8 cellular contexts compared by ENCODE assay signal in genomic region chr14:36524874-36525745, GRCh38. TPM values are rescaled to one million over a fixed set of nuclear protein-coding genes. Genes with fewer than 3 reads are reported as not detected.
DNase-seq lines count a peak whose midpoint lies in the region; ATAC-seq, FAIRE-seq and TF ChIP-seq lines count a peak whose summit lies in the region.

No MANE protein-coding gene starts in this region.

- in situ Hi-C loops in GM12878 (cut with MboI) = no loop called here

- CTCF ChIA-PET in GM12878 (lab: Yijun Ruan, JAX) = interaction anchor here (0.6 to 4.1 kb wide), 8 partner anchors 19 to 455 kb away, joined by 3 to 24 read pairs (median 4); no protein-coding TSS in a partner anchor

- 36% methylated on average over 42 of the region's 54 CpGs for WGBS in GM12878 (ENCODE audit: insufficient coverage, insufficient replicate concordance, low lambda C conversion rate, missing lambda C conversion rate)

- no peaks in the 10 kb centered on the region for H3K36me3 ChIP-seq in GM12878 (ENCODE audit: control insufficient read depth in 2 of 2, insufficient read depth in 2 of 2, low read length in 1 of 2)

- no peak overlapping the region for H2AFZ ChIP-seq in GM12878 (ENCODE audit: control insufficient read depth, low read depth, low read length)

- TF ChIP-seq RAD21 in GM12878 (IDR thresholded peaks at IDR 0.05; ENCODE audit: insufficient read depth, low read depth, low read length) = 0 out of 2 replicates have a peak, but pooled peaks have one; percentile 9

- H3K9ac ChIP-seq in GM12878 (ENCODE audit: control insufficient read depth, insufficient read depth, low read length) = no peak overlapping the region

- RAD21 ChIA-PET in GM12878 (lab: Charles Lee; ENCODE audit: unreplicated experiment) = no interaction called here

- no peak overlapping the region for H3K4me3 ChIP-seq in GM12878

- no TSS peak for BruUV-seq in GM12878 (replicated peaks; lab: Mats Ljungman, UMichigan)

- POLR2A ChIA-PET in GM12878 (lab: Charles Lee) = no interaction called here

- no peak for FAIRE-seq in GM12878 (lab: Jason Lieb, UNC)

- DNase-seq in CD1c-positive myeloid dendritic cell (ENCODE audit: extremely low spot score) (peak; percentile 2), GM12878 (ENCODE audit: low read depth, low spot score) (no peak), medulla oblongata (ENCODE audit: extremely low spot score) (peak; percentile 14), NCI-H1092 (lab: John Stamatoyannopoulos, UW) (no peak)

- TF ChIP-seq EP300 in GM12878 (IDR thresholded peaks at IDR 0.05; ENCODE audit: borderline replicate concordance in 1 of 2, control insufficient read depth in 1 of 2, low read depth in 2 of 2, low read length in 2 of 2) = no peak

- H3K27me3 ChIP-seq in GM12878 (replicated peaks in 1 of 2; ENCODE audit: control insufficient read depth in 2 of 2, insufficient read depth in 2 of 2, low read length in 1 of 2) = peaks cover 6 to 17% of the 10 kb centered on the region in 2 experiments

- no peaks in the 10 kb centered on the region for H4K20me1 ChIP-seq in GM12878 (ENCODE audit: control insufficient read depth, insufficient read depth)

- no peaks in the 10 kb centered on the region for H3K79me2 ChIP-seq in GM12878 (ENCODE audit: control insufficient read depth, insufficient read depth, low read length)

- no peak overlapping the region for H3K4me2 ChIP-seq in GM12878 (ENCODE audit: control insufficient read depth, insufficient read depth)

- ATAC-seq in HG02885 (IDR thresholded peaks at IDR 0.05; ENCODE audit: poor library complexity, unreplicated experiment) (peak; percentile 46), GM12878 (peak; percentile 56), GM18867 (IDR thresholded peaks at IDR 0.05; ENCODE audit: unreplicated experiment) (no peak), GM18873 (IDR thresholded peaks at IDR 0.05; ENCODE audit: low FRiP score, unreplicated experiment) (no peak), HG03521 (IDR thresholded peaks at IDR 0.05; ENCODE audit: unreplicated experiment) (no peak)

- intact Hi-C loops in GM12878 (cut with micrococcal nuclease; ENCODE audit: unreplicated experiment) = no loop called here

- no peaks in the 10 kb centered on the region; the same call in 2 of the 3 replicates for H3K9me3 ChIP-seq in GM12878 (replicated peaks; ENCODE audit: control insufficient read depth, insufficient read depth, low read length)

- SMC1A ChIA-PET in GM12878 (lab: Charles Lee; ENCODE audit: uncharacterized antibody, unreplicated experiment) = interaction anchor here (0.6 to 0.9 kb wide), 2 partner anchors 141 to 454 kb away, joined by 3 to 4 read pairs; no protein-coding TSS in a partner anchor

- TF ChIP-seq POLR2A in GM12878 (IDR thresholded peaks at IDR 0.05; ENCODE audit: low read depth, low read length) = no peak

- H3K27ac ChIP-seq in GM12878 (ENCODE audit: control insufficient read depth, insufficient read depth) = no peak overlapping the region

- peak; percentile 10 to 35 (median 30); a peak in 3 of 6 replicates for TF ChIP-seq CTCF in GM12878 (IDR thresholded peaks at IDR 0.05 in 2 of 3, conservative IDR thresholded peaks at IDR 0.05 in 1 of 3; ENCODE audit: control insufficient read depth in 2 of 3, extremely low read depth in 1 of 3, insufficient read depth in 1 of 3, low read depth in 3 of 3, low read length in 3 of 3)

- no peaks in the 10 kb centered on the region for H3K4me1 ChIP-seq in GM12878 (ENCODE audit: control insufficient read depth, insufficient read depth, low read length)

TF ChIP-seq in GM12878, 131 proteins besides CTCF, POLR2A, EP300 and RAD21 (continues in another document):
- TF ChIP-seq ESRRA (IDR thresholded peaks at IDR 0.05; ENCODE audit: low read length) (no peak), BCLAF1 (IDR thresholded peaks at IDR 0.05) (no peak), POLR2AphosphoS5 (IDR thresholded peaks at IDR 0.05; ENCODE audit: low read length) (no peak), SPI1 (IDR thresholded peaks at IDR 0.05; ENCODE audit: borderline replicate concordance, insufficient read depth, low read depth, low read length) (no peak), ZBTB4 (CRISPR knock-in tag; IDR thresholded peaks at IDR 0.05) (no peak), BRCA1 (IDR thresholded peaks at IDR 0.05; ENCODE audit: low read depth, low read length) (no peak), BACH1 (IDR thresholded peaks at IDR 0.05; ENCODE audit: borderline replicate concordance) (no peak)

RNA-seq across cellular contexts. Expression of gene NKX2-1, which starts 5.1 kb away (rescaled TPM):
- not detected in 2 replicates for total RNA-seq in GM12878 (2013; cell fraction: nucleolus; rRNA removed)
- total RNA-seq in GM12878 (2014; rRNA removed) = not detected in 2 replicates
- not detected in 2 replicates for total RNA-seq in GM12878 (2014; rRNA removed; fragmentation: Illumina TruSeq; extraction: Trizol)
- total RNA-seq in GM12878 (2021) = not detected in 2 replicates
- polyA plus RNA-seq in GM12878 (2011; ENCODE audit: low read depth) = not detected
- polyA plus RNA-seq in GM12878 (2011; rRNA removed) = not detected in 2 replicates
- polyA plus RNA-seq in GM12878 (2011; cell fraction: cytosol; rRNA removed) = not detected in 2 replicates
- not detected in 2 replicates for polyA plus RNA-seq in GM12878 (2011; cell fraction: nucleus; rRNA removed)
- not detected in 2 replicates for polyA plus RNA-seq in GM12878 (2012)
- polyA plus RNA-seq in GM12878 (2014; fragmentation: Illumina TruSeq; extraction: Trizol) = 0.03 TPM in 1 of 2 replicates, not detected in the other
- polyA plus RNA-seq in GM12878 (2014; fragmentation: Nextera tagmentation; extraction: Ambion mirVana) = not detected
- not detected in 2 replicates for polyA plus RNA-seq in GM12878 (2014; rRNA removed)
- polyA plus RNA-seq in GM12878 (2016; fragmentation: Nextera tagmentation; extraction: Ambion mirVana) = not detected
- not detected in 2 replicates for polyA minus RNA-seq in GM12878 (2011; rRNA and poly(A)+ RNA removed)
- polyA minus RNA-seq in GM12878 (2011; cell fraction: cytosol; rRNA and poly(A)+ RNA removed) = not detected in 2 replicates
- not detected in 2 replicates for polyA minus RNA-seq in GM12878 (2011; cell fraction: nucleus; rRNA and poly(A)+ RNA removed)

RNA-seq across cellular contexts. Expression of gene NKX2-8, which starts 57.3 kb away (rescaled TPM):
- not detected in 2 replicates for total RNA-seq in GM12878 (2013; cell fraction: nucleolus; rRNA removed)
- total RNA-seq in GM12878 (2014; rRNA removed) = not detected in 2 replicates
- not detected in 2 replicates for total RNA-seq in GM12878 (2014; rRNA removed; fragmentation: Illumina TruSeq; extraction: Trizol)
- total RNA-seq in GM12878 (2021) = not detected in 2 replicates
- not detected for polyA plus RNA-seq in GM12878 (2011; ENCODE audit: low read depth)
- polyA plus RNA-seq in GM12878 (2011; rRNA removed) = not detected in 2 replicates
- polyA plus RNA-seq in GM12878 (2011; cell fraction: cytosol; rRNA removed) = not detected in 2 replicates
- polyA plus RNA-seq in GM12878 (2011; cell fraction: nucleus; rRNA removed) = not detected in 2 replicates
- not detected in 2 replicates for polyA plus RNA-seq in GM12878 (2012)
- polyA plus RNA-seq in GM12878 (2014; fragmentation: Illumina TruSeq; extraction: Trizol) = not detected in 2 replicates
- not detected for polyA plus RNA-seq in GM12878 (2014; fragmentation: Nextera tagmentation; extraction: Ambion mirVana)
- not detected in 2 replicates for polyA plus RNA-seq in GM12878 (2014; rRNA removed)
- not detected for polyA plus RNA-seq in GM12878 (2016; fragmentation: Nextera tagmentation; extraction: Ambion mirVana)
- polyA minus RNA-seq in GM12878 (2011; rRNA and poly(A)+ RNA removed) = not detected in 2 replicates
- not detected in 2 replicates for polyA minus RNA-seq in GM12878 (2011; cell fraction: cytosol; rRNA and poly(A)+ RNA removed)
- polyA minus RNA-seq in GM12878 (2011; cell fraction: nucleus; rRNA and poly(A)+ RNA removed) = not detected in 2 replicates

Comparison
In these comparisons a context has a peak if more than half of its experiments do, and no peak if none do; other contexts are left out.
1. DNase-seq: peak in CD1c-positive myeloid dendritic cell (single experiment) and medulla oblongata (single experiment); none in GM12878 (single experiment) and NCI-H1092 (single experiment).
2. ATAC-seq: peak in HG02885 (single experiment) and GM12878 (single experiment); none in GM18867 (single experiment), GM18873 (single experiment) and HG03521 (single experiment).